In the genomic region with DNA sequence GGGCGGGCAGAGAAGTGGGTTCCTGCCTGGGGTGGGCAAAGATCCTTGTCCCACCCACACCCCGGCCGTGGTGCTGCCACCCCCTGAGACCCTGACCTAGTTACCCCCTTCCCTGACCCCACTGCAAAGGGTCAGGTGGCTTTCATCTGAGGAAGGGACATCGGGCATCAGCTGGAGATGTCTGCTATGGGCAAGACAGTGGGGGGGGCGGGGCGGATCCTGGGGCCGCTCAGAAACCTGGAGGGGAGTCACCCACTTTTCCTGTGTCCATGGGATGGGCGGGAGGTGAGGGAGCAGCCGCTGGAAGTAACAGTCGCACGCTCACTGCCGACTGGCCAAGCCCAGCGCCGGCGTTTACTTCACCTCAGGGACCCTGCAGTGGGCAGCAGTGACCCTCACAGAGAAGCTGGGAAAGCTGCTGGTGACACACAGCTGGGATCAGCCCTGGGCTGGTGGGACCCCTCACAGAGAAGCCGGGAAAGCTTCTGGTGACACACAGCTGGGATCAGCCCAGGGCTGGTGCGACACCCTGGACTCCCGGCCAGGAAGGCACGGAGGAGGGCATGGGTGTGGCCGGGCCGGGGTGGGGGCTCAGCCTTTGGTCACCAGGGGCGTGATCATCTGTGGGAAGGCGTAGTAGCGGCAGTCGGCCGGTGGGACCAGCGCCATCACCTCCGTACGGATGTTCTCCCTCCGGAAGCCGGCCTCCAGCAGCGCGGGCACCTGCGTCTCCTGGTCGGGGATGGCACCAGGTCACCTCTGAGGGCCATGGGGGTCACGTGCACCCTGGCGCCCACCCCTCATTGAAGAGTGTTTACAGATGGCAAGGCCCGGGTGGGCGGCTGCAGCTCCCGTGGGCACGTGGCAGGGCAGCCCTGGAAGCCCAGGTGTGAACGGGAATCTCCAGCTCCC, we compare ENCODE assay signal across 22 cellular contexts. TPM values are rescaled to one million over a fixed set of nuclear protein-coding genes. Genes with fewer than 3 reads are reported as not detected.
A peak's percentile ranks its signal among the peaks of the same experiment; 100 is the strongest.
DNase-seq lines count a peak whose midpoint lies in the region; ATAC-seq, FAIRE-seq and TF ChIP-seq lines count a peak whose summit lies in the region.
"Had no signal": no experiment of that assay in that cellular context is flagged by ENCODE, and none has a peak within 500 bp of the region (broad histone marks: within the 10 kb centered on the region; RNA-seq: fewer than 3 reads in every experiment).

No MANE protein-coding gene starts in this region.

- H2BK12ac ChIP-seq in mesenchymal stem cell (ENCODE audit: low read length in 2 of 2): no peak overlapping the region

- H3K27me3 ChIP-seq in GM12878 (replicated peaks in 1 of 2; ENCODE audit: control insufficient read depth in 2 of 2, insufficient read depth in 2 of 2, low read length in 1 of 2): no peaks in the 10 kb centered on the region; a peak in 1 of 4 replicates
- no peaks in the 10 kb centered on the region for H3K27me3 ChIP-seq in mesenchymal stem cell (ENCODE audit: control insufficient read depth in 1 of 2, insufficient read depth in 1 of 2, low read length in 2 of 2)
- no peaks in the 10 kb centered on the region for H3K27me3 ChIP-seq in tibial nerve

- no peak overlapping the region for H3K4me2 ChIP-seq in GM12878 (ENCODE audit: control insufficient read depth, insufficient read depth)
- H3K4me2 ChIP-seq in mesenchymal stem cell (ENCODE audit: low read length, poor library complexity, severe bottlenecking): no peak overlapping the region
- H3K4me2 ChIP-seq: PC-9 had no signal

- POLR2A ChIA-PET in GM12878 (lab: Charles Lee): interaction anchor here (0.6 kb wide), 1 partner anchor 90 kb away, joined by 4 read pairs; no protein-coding TSS in a partner anchor

- RAD21 ChIA-PET in GM12878 (lab: Charles Lee; ENCODE audit: unreplicated experiment): interaction anchor here (1.1 kb wide), 1 partner anchor 118 kb away, joined by 3 read pairs; no protein-coding TSS in a partner anchor

- SMC1A ChIA-PET in GM12878 (lab: Charles Lee; ENCODE audit: uncharacterized antibody, unreplicated experiment): no interaction called here

- WGBS in GM12878 (ENCODE audit: insufficient coverage, insufficient replicate concordance, low lambda C conversion rate, missing lambda C conversion rate): 67% methylated on average over 30 of the region's 42 CpGs
- WGBS in mesenchymal stem cell: 92% methylated on average over 39 of the region's 42 CpGs
- 70 to 76% methylated on average over 21 to 28 of the region's 42 CpGs for WGBS in tibial nerve, 2 donors

- TF ChIP-seq RAD21 in GM12878 (IDR thresholded peaks at IDR 0.05; ENCODE audit: insufficient read depth, low read depth, low read length): no peak

- H2AFZ ChIP-seq in GM12878 (ENCODE audit: control insufficient read depth, low read depth, low read length): no peak overlapping the region
- H2AFZ ChIP-seq in mesenchymal stem cell (ENCODE audit: low read depth, low read length): no peak overlapping the region
- H2AFZ ChIP-seq: PC-9 had no signal

- H3K4ac ChIP-seq in mesenchymal stem cell (ENCODE audit: low read depth in 1 of 2, low read length in 2 of 2): no peak overlapping the region

- in situ Hi-C loops in GM12878 (cut with MboI): no loop called here

- H3K27ac ChIP-seq in 22Rv1 (peak overlapping the region; percentile 75), GM12878 (ENCODE audit: control insufficient read depth, insufficient read depth) (no peak overlapping the region), mesenchymal stem cell (ENCODE audit: low read length, poor library complexity, severe bottlenecking) (no peak overlapping the region), tibial nerve (peak overlapping the region in 2 of 4 donors; percentile 36 to 59)
- H3K27ac ChIP-seq: PC-9, thoracic aorta had no signal

- FAIRE-seq in GM12878 (lab: Jason Lieb, UNC): no peak
- FAIRE-seq: astrocyte, frontal cortex, G401.6 had no signal

- H2AK5ac ChIP-seq in mesenchymal stem cell (ENCODE audit: low read length, severe bottlenecking): no peak overlapping the region

- no peak overlapping the region for H2BK15ac ChIP-seq in mesenchymal stem cell (ENCODE audit: low read depth, poor library complexity, severe bottlenecking)

- no peak overlapping the region for H3K23ac ChIP-seq in mesenchymal stem cell (ENCODE audit: low read length in 2 of 2)

- no peak overlapping the region for H3K14ac ChIP-seq in mesenchymal stem cell (ENCODE audit: low read length in 2 of 2)

- CTCF ChIA-PET in GM12878 (lab: Yijun Ruan, JAX): no interaction called here

- H3K18ac ChIP-seq in mesenchymal stem cell (ENCODE audit: low read depth in 1 of 2, low read length in 2 of 2): no peak overlapping the region

- H3K9ac ChIP-seq in GM12878 (ENCODE audit: control insufficient read depth, insufficient read depth, low read length) (no peak overlapping the region), mesenchymal stem cell (ENCODE audit: low read length) (no peak overlapping the region)

- DNase-seq in HT-29 (ENCODE audit: low spot score) (peak; percentile 13), GM12878 (ENCODE audit: low read depth, low spot score) (no peak), mesenchymal stem cell (no peak), A172 (ENCODE audit: low spot score) (no peak), NCI-H510A treated with DMSO at 0.1 percent for 48 hours (lab: John Stamatoyannopoulos, UW) (no peak), tibial nerve (ENCODE audit: low spot score in 2 of 2) (no peak)
- DNase-seq in activated effector memory CD4-positive, alpha-beta T cell treated with Interleukin-2 at 50 U/mL for 16 hours: no peak
- DNase-seq: activated CD4-positive, alpha-beta T cell treated with anti-CD3 and anti-CD28 coated beads, Interleukin-2, amount 50 U/mL, for 48 hours; activated gamma-delta T cell; activated naive CD8-positive, alpha-beta T cell treated with anti-CD3 and anti-CD28 coated beads, Interleukin-2, amount 10 ng/mL, durations not matched to agents 7 days and 5 days; activated T-cell treated with anti-CD3 and anti-CD28 coated beads for 4 hours; central memory CD4-positive, alpha-beta T cell; DMS153; NCI-H1694; PC-9; stimulated activated naive CD4-positive, alpha-beta T cell treated with Interleukin-2 at 50 U/mL for 16 hours; T-cell had no signal

- H3K36me3 ChIP-seq in GM12878 (ENCODE audit: control insufficient read depth in 2 of 2, insufficient read depth in 2 of 2, low read length in 1 of 2): peaks cover 0 to 1% of the 10 kb centered on the region in 2 experiments
- peaks cover 14 to 61% of the 10 kb centered on the region in 2 experiments for H3K36me3 ChIP-seq in mesenchymal stem cell (ENCODE audit: control insufficient read depth in 1 of 2, insufficient read depth in 2 of 2, low read depth in 1 of 2, low read length in 2 of 2)
- peaks cover 2 to 52% (median 7%) of the 10 kb centered on the region in 3 donors for H3K36me3 ChIP-seq in tibial nerve

- TF ChIP-seq CTCF in 22Rv1 (IDR thresholded peaks at IDR 0.05) (no peak), GM12878 (IDR thresholded peaks at IDR 0.05 in 2 of 3, conservative IDR thresholded peaks at IDR 0.05 in 1 of 3; ENCODE audit: control insufficient read depth in 2 of 3, extremely low read depth in 1 of 3, insufficient read depth in 1 of 3, low read depth in 3 of 3, low read length in 3 of 3) (no peak), tibial nerve (IDR thresholded peaks at IDR 0.05) (no peak)

- H4K20me1 ChIP-seq in GM12878 (ENCODE audit: control insufficient read depth, insufficient read depth): no peaks in the 10 kb centered on the region

- TF ChIP-seq EP300 in GM12878 (IDR thresholded peaks at IDR 0.05; ENCODE audit: borderline replicate concordance in 1 of 2, control insufficient read depth in 1 of 2, low read depth in 2 of 2, low read length in 2 of 2): no peak
- TF ChIP-seq EP300 in tibial nerve (IDR thresholded peaks at IDR 0.05): no peak

- no peak overlapping the region for H2BK5ac ChIP-seq in mesenchymal stem cell (ENCODE audit: low read depth, low read length, poor library complexity, severe bottlenecking)

- 0 out of 2 replicates have a peak, but pooled peaks have one; percentile 33 for TF ChIP-seq POLR2A in GM12878 (IDR thresholded peaks at IDR 0.05; ENCODE audit: low read depth, low read length)
- TF ChIP-seq POLR2A in tibial nerve (IDR thresholded peaks at IDR 0.05): no peak

- H3K4me1 ChIP-seq in GM12878 (ENCODE audit: control insufficient read depth, insufficient read depth, low read length): peaks cover 4% of the 10 kb centered on the region
- H3K4me1 ChIP-seq in mesenchymal stem cell (ENCODE audit: control insufficient read depth, insufficient read depth, low read depth, low read length): peaks cover 36% of the 10 kb centered on the region
- peaks cover 0 to 49% (median 24%) of the 10 kb centered on the region in 4 donors for H3K4me1 ChIP-seq in tibial nerve

- intact Hi-C loops in GM12878 (cut with micrococcal nuclease; ENCODE audit: unreplicated experiment): no loop called here

- peak overlapping the region; percentile 21 for H4K91ac ChIP-seq in mesenchymal stem cell (ENCODE audit: low read length)

- H3K4me3 ChIP-seq in GM12878: no peak overlapping the region
- H3K4me3 ChIP-seq in mesenchymal stem cell (ENCODE audit: insufficient read depth in 1 of 2, low read depth in 1 of 2, low read length in 2 of 2): no peak overlapping the region
- H3K4me3 ChIP-seq in tibial nerve: no peak overlapping the region
- H3K4me3 ChIP-seq: PC-9, thoracic aorta had no signal

- no peaks in the 10 kb centered on the region; the same call in 1 of the 2 replicates for H3K79me2 ChIP-seq in GM12878 (ENCODE audit: control insufficient read depth, insufficient read depth, low read length)

- ATAC-seq in GM12878: no peak

- no peaks in the 10 kb centered on the region for H3K9me3 ChIP-seq in GM12878 (replicated peaks; ENCODE audit: control insufficient read depth, insufficient read depth, low read length)
- no peaks in the 10 kb centered on the region for H3K9me3 ChIP-seq in mesenchymal stem cell (ENCODE audit: control insufficient read depth, low read length)
- H3K9me3 ChIP-seq in tibial nerve: no peaks in the 10 kb centered on the region
- H3K9me3 ChIP-seq: thoracic aorta had no signal

- H4K8ac ChIP-seq in mesenchymal stem cell (ENCODE audit: low read length): no peak overlapping the region

- peaks cover 10% of the 10 kb centered on the region for H3K79me1 ChIP-seq in mesenchymal stem cell (replicated peaks; ENCODE audit: low read length, poor library complexity, severe bottlenecking)

- BruUV-seq in GM12878 (replicated peaks; lab: Mats Ljungman, UMichigan): no TSS peak

- no peak overlapping the region for H2BK120ac ChIP-seq in mesenchymal stem cell (ENCODE audit: low read depth, low read length)

RNA-seq across cellular contexts. Expression of gene GAMT, which starts 4.3 kb away (rescaled TPM):
- total RNA-seq in HT-29 (2014; rRNA removed; shearing (Covaris generic)): 0.26 and 0.97 TPM in 2 replicates
- total RNA-seq in GM12878 (2013; cell fraction: nucleolus; rRNA removed): 6.5 and 6.7 TPM in 2 replicates
- total RNA-seq in GM12878 (2014; rRNA removed): 50.1 and 55.2 TPM in 2 replicates
- total RNA-seq in GM12878 (2014; rRNA removed; fragmentation: Illumina TruSeq; extraction: Trizol): 22.5 and 24.9 TPM in 2 replicates
- total RNA-seq in GM12878 (2021): 49.1 and 52.0 TPM in 2 replicates
- 9.2 TPM for polyA plus RNA-seq in GM12878 (2011; ENCODE audit: low read depth)
- polyA plus RNA-seq in GM12878 (2011; rRNA removed): 4.7 and 13.0 TPM in 2 replicates
- polyA plus RNA-seq in GM12878 (2011; cell fraction: cytosol; rRNA removed): 13.6 and 22.1 TPM in 2 replicates
- polyA plus RNA-seq in GM12878 (2011; cell fraction: nucleus; rRNA removed): 11.4 and 12.7 TPM in 2 replicates
- 28.9 and 29.0 TPM in 2 replicates for polyA plus RNA-seq in GM12878 (2012)
- 8.3 and 28.5 TPM in 2 replicates for polyA plus RNA-seq in GM12878 (2014; fragmentation: Illumina TruSeq; extraction: Trizol)
- 1 to 10 TPM; 1.6 to 5.6 TPM for polyA plus RNA-seq in GM12878 (2014; fragmentation: Nextera tagmentation; extraction: Ambion mirVana)
- polyA plus RNA-seq in GM12878 (2014; rRNA removed): 56.0 and 65.8 TPM in 2 replicates
- polyA plus RNA-seq in GM12878 (2016; fragmentation: Nextera tagmentation; extraction: Ambion mirVana): 100 to 1,000 TPM; 122 to 131 TPM
- polyA minus RNA-seq in GM12878 (2011; rRNA and poly(A)+ RNA removed): 4.2 and 10.8 TPM in 2 replicates
- polyA minus RNA-seq in GM12878 (2011; cell fraction: cytosol; rRNA and poly(A)+ RNA removed): 4.5 and 11.0 TPM in 2 replicates
- 2.1 and 5.4 TPM in 2 replicates for polyA minus RNA-seq in GM12878 (2011; cell fraction: nucleus; rRNA and poly(A)+ RNA removed)
- polyA plus RNA-seq in mesenchymal stem cell (2013, experiment 1 of 2): 33.5 TPM
- 34.5 TPM for polyA plus RNA-seq in mesenchymal stem cell (2013, experiment 2 of 2)
- 101 and 117 TPM in 2 replicates for total RNA-seq in A172 (2014; rRNA removed; shearing (Covaris generic))
- total RNA-seq in tibial nerve: 100 to 1,000 TPM in 2 of 4 donors, 10 to 100 TPM in 2; 43.8 to 120 (median 94.4) TPM

RNA-seq across cellular contexts. Expression of gene DAZAP1, which starts 10.4 kb away (rescaled TPM):
- 223 and 234 TPM in 2 replicates for total RNA-seq in HT-29 (2014; rRNA removed; shearing (Covaris generic))
- total RNA-seq in GM12878 (2013; cell fraction: nucleolus; rRNA removed): 111 and 128 TPM in 2 replicates
- total RNA-seq in GM12878 (2014; rRNA removed): 122 and 127 TPM in 2 replicates
- 82.5 and 93.4 TPM in 2 replicates for total RNA-seq in GM12878 (2014; rRNA removed; fragmentation: Illumina TruSeq; extraction: Trizol)
- 223 and 240 TPM in 2 replicates for total RNA-seq in GM12878 (2021)
- polyA plus RNA-seq in GM12878 (2011; ENCODE audit: low read depth): 23.5 TPM
- polyA plus RNA-seq in GM12878 (2011; rRNA removed): 110 and 123 TPM in 2 replicates
- polyA plus RNA-seq in GM12878 (2011; cell fraction: cytosol; rRNA removed): 47.6 and 72.8 TPM in 2 replicates
- polyA plus RNA-seq in GM12878 (2011; cell fraction: nucleus; rRNA removed): 106 and 159 TPM in 2 replicates
- polyA plus RNA-seq in GM12878 (2012): 71.1 and 77.1 TPM in 2 replicates
- 69.0 and 91.2 TPM in 2 replicates for polyA plus RNA-seq in GM12878 (2014; fragmentation: Illumina TruSeq; extraction: Trizol)
- 10 to 100 TPM in 1 of 2 experiments, 1 to 10 TPM in 1; 9.9 to 27.7 TPM for polyA plus RNA-seq in GM12878 (2014; fragmentation: Nextera tagmentation; extraction: Ambion mirVana)
- polyA plus RNA-seq in GM12878 (2014; rRNA removed): 164 and 194 TPM in 2 replicates
- 10 to 100 TPM; 16.9 to 17.9 TPM for polyA plus RNA-seq in GM12878 (2016; fragmentation: Nextera tagmentation; extraction: Ambion mirVana)
- 27.9 and 29.7 TPM in 2 replicates for polyA minus RNA-seq in GM12878 (2011; rRNA and poly(A)+ RNA removed)
- polyA minus RNA-seq in GM12878 (2011; cell fraction: cytosol; rRNA and poly(A)+ RNA removed): 26.6 and 31.5 TPM in 2 replicates
- 17.4 and 38.3 TPM in 2 replicates for polyA minus RNA-seq in GM12878 (2011; cell fraction: nucleus; rRNA and poly(A)+ RNA removed)
- polyA plus RNA-seq in mesenchymal stem cell (2013, experiment 1 of 2): 65.2 TPM
- 66.2 TPM for polyA plus RNA-seq in mesenchymal stem cell (2013, experiment 2 of 2)
- total RNA-seq in A172 (2014; rRNA removed; shearing (Covaris generic)): 84.8 and 110 TPM in 2 replicates
- total RNA-seq in tibial nerve: 10 to 100 TPM; 34.3 to 68.4 (median 61.0) TPM

RNA-seq across cellular contexts. Expression of gene NDUFS7, which starts 13.3 kb away (rescaled TPM):
- total RNA-seq in HT-29 (2014; rRNA removed; shearing (Covaris generic)): 133 and 170 TPM in 2 replicates
- total RNA-seq in GM12878 (2013; cell fraction: nucleolus; rRNA removed): 50.2 and 65.0 TPM in 2 replicates
- total RNA-seq in GM12878 (2014; rRNA removed) (107 and 143 TPM in 2 replicates), GM12878 (2014; rRNA removed; fragmentation: Illumina TruSeq; extraction: Trizol) (18.5 and 24.1 TPM in 2 replicates), GM12878 (2021) (136 and 143 TPM in 2 replicates), tibial nerve (100 to 1,000 TPM; 146 to 162 (median 151) TPM)
- 16.9 TPM for polyA plus RNA-seq in GM12878 (2011; ENCODE audit: low read depth)
- polyA plus RNA-seq in GM12878 (2011; rRNA removed) (12.1 and 43.0 TPM in 2 replicates), GM12878 (2014; fragmentation: Illumina TruSeq; extraction: Trizol) (1.5 and 5.1 TPM in 2 replicates), GM12878 (2014; fragmentation: Nextera tagmentation; extraction: Ambion mirVana) (10 to 100 TPM; 10.6 to 39.4 TPM), GM12878 (2014; rRNA removed) (166 and 177 TPM in 2 replicates), GM12878 (2016; fragmentation: Nextera tagmentation; extraction: Ambion mirVana) (100 to 1,000 TPM; 261 to 282 TPM)
- 127 and 227 TPM in 2 replicates for polyA plus RNA-seq in GM12878 (2011; cell fraction: cytosol; rRNA removed)
- 125 and 151 TPM in 2 replicates for polyA plus RNA-seq in GM12878 (2011; cell fraction: nucleus; rRNA removed)
- polyA plus RNA-seq in GM12878 (2012): 64.7 and 88.4 TPM in 2 replicates
- 38.5 and 54.8 TPM in 2 replicates for polyA minus RNA-seq in GM12878 (2011; rRNA and poly(A)+ RNA removed)
- polyA minus RNA-seq in GM12878 (2011; cell fraction: cytosol; rRNA and poly(A)+ RNA removed): 65.2 and 74.7 TPM in 2 replicates
- 16.3 and 29.0 TPM in 2 replicates for polyA minus RNA-seq in GM12878 (2011; cell fraction: nucleus; rRNA and poly(A)+ RNA removed)
- 54.3 TPM for polyA plus RNA-seq in mesenchymal stem cell (2013, experiment 1 of 2)
- polyA plus RNA-seq in mesenchymal stem cell (2013, experiment 2 of 2): 52.4 TPM
- 169 and 186 TPM in 2 replicates for total RNA-seq in A172 (2014; rRNA removed; shearing (Covaris generic))

RNA-seq across cellular contexts. Expression of gene RPS15, which starts 41.2 kb away (rescaled TPM):
- total RNA-seq in HT-29 (2014; rRNA removed; shearing (Covaris generic)): 2,135 and 2,483 TPM in 2 replicates
- 239 and 289 TPM in 2 replicates for total RNA-seq in GM12878 (2013; cell fraction: nucleolus; rRNA removed)
- total RNA-seq in GM12878 (2014; rRNA removed) (1,524 and 1,715 TPM in 2 replicates), GM12878 (2014; rRNA removed; fragmentation: Illumina TruSeq; extraction: Trizol) (972 and 1,030 TPM in 2 replicates), GM12878 (2021) (2,219 and 2,315 TPM in 2 replicates), tibial nerve (1,000 to 10,000 TPM; 4,239 to 4,988 (median 4,337) TPM)
- 7,786 TPM for polyA plus RNA-seq in GM12878 (2011; ENCODE audit: low read depth)
- polyA plus RNA-seq in GM12878 (2011; rRNA removed) (524 and 1,111 TPM in 2 replicates), GM12878 (2014; fragmentation: Illumina TruSeq; extraction: Trizol) (209 and 786 TPM in 2 replicates), GM12878 (2014; fragmentation: Nextera tagmentation; extraction: Ambion mirVana) (100 to 1,000 TPM; 559 to 717 TPM), GM12878 (2014; rRNA removed) (3,158 and 3,344 TPM in 2 replicates), GM12878 (2016; fragmentation: Nextera tagmentation; extraction: Ambion mirVana) (1,000 to 10,000 TPM; 1,763 to 1,909 TPM)
- 3,186 and 3,536 TPM in 2 replicates for polyA plus RNA-seq in GM12878 (2011; cell fraction: cytosol; rRNA removed)
- 1,362 and 1,364 TPM in 2 replicates for polyA plus RNA-seq in GM12878 (2011; cell fraction: nucleus; rRNA removed)
- 3,088 and 3,408 TPM in 2 replicates for polyA plus RNA-seq in GM12878 (2012)
- 256 and 857 TPM in 2 replicates for polyA minus RNA-seq in GM12878 (2011; rRNA and poly(A)+ RNA removed)
- polyA minus RNA-seq in GM12878 (2011; cell fraction: cytosol; rRNA and poly(A)+ RNA removed): 796 and 851 TPM in 2 replicates
- 184 and 257 TPM in 2 replicates for polyA minus RNA-seq in GM12878 (2011; cell fraction: nucleus; rRNA and poly(A)+ RNA removed)
- 2,213 TPM for polyA plus RNA-seq in mesenchymal stem cell (2013, experiment 1 of 2)
- 2,093 TPM for polyA plus RNA-seq in mesenchymal stem cell (2013, experiment 2 of 2)
- 2,554 and 2,923 TPM in 2 replicates for total RNA-seq in A172 (2014; rRNA removed; shearing (Covaris generic))

RNA-seq across cellular contexts. Expression of gene APC2, which starts 52.9 kb away (rescaled TPM):
- total RNA-seq in HT-29 (2014; rRNA removed; shearing (Covaris generic)): 0.16 and 0.43 TPM in 2 replicates
- total RNA-seq in GM12878 (2013; cell fraction: nucleolus; rRNA removed): 0.34 and 0.46 TPM in 2 replicates
- total RNA-seq in GM12878 (2014; rRNA removed): under 0.01 and 0.11 TPM in 2 replicates
- total RNA-seq in GM12878 (2014; rRNA removed; fragmentation: Illumina TruSeq; extraction: Trizol): 0.05 TPM in 1 of 2 replicates, not detected in the other
- 0.08 and 0.26 TPM in 2 replicates for total RNA-seq in GM12878 (2021)
- polyA plus RNA-seq in GM12878 (2011; ENCODE audit: low read depth): 0.31 TPM
- not detected in 2 replicates for polyA plus RNA-seq in GM12878 (2011; rRNA removed)
- polyA plus RNA-seq in GM12878 (2011; cell fraction: cytosol; rRNA removed): 0.03 TPM in 1 of 2 replicates, not detected in the other
- 0.18 and 0.38 TPM in 2 replicates for polyA plus RNA-seq in GM12878 (2011; cell fraction: nucleus; rRNA removed)
- 0.27 and 0.43 TPM in 2 replicates for polyA plus RNA-seq in GM12878 (2012)
- polyA plus RNA-seq in GM12878 (2014; fragmentation: Illumina TruSeq; extraction: Trizol): not detected in 2 replicates
- polyA plus RNA-seq in GM12878 (2014; fragmentation: Nextera tagmentation; extraction: Ambion mirVana): under 1 TPM in 1 of 2 experiments, not detected in 1; 0.02 TPM
- polyA plus RNA-seq in GM12878 (2014; rRNA removed): 0.16 and 0.73 TPM in 2 replicates
- under 1 TPM in 1 of 2 experiments, not detected in 1; 0.04 TPM for polyA plus RNA-seq in GM12878 (2016; fragmentation: Nextera tagmentation; extraction: Ambion mirVana)
- polyA minus RNA-seq in GM12878 (2011; rRNA and poly(A)+ RNA removed): 0.05 TPM in 1 of 2 replicates, not detected in the other
- polyA minus RNA-seq in GM12878 (2011; cell fraction: cytosol; rRNA and poly(A)+ RNA removed): not detected in 2 replicates
- polyA minus RNA-seq in GM12878 (2011; cell fraction: nucleus; rRNA and poly(A)+ RNA removed): 0.12 and 0.38 TPM in 2 replicates
- 0.23 TPM for polyA plus RNA-seq in mesenchymal stem cell (2013, experiment 1 of 2)
- 0.23 TPM for polyA plus RNA-seq in mesenchymal stem cell (2013, experiment 2 of 2)
- 0.79 and 5.5 TPM in 2 replicates for total RNA-seq in A172 (2014; rRNA removed; shearing (Covaris generic))
- 10 to 100 TPM in 1 of 4 donors, 1 to 10 TPM in 3; 1.7 to 10.2 (median 4.2) TPM for total RNA-seq in tibial nerve
